Comparison of ENCODE assay signal across 35 cellular contexts in the genomic region with DNA sequence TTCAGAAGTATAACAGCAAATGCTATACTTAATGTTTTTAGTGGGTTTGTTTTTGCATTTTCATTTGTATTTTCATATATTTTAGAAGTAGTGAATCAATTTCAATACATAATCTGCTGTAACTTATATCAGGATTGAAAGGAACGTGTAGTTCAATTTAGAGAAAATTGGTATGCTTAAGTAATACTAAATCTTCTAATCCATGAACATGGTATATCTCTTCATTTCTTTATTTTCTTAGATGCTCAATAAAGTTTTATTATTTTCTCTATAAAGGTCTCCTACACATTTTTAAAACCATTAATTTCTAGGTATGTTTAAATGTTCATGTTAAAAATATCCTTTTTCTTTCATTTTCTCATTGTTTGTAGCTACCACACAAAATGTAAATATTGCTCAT.
"Had no signal": no experiment of that assay in that cellular context is flagged by ENCODE, and none has a peak within 500 bp of the region (broad histone marks: within the 10 kb centered on the region; RNA-seq: fewer than 3 reads in every experiment).

No MANE protein-coding gene starts in this region.

- H3K4me3 ChIP-seq: PC-9, SJCRH30, SK-N-MC had no signal

- H3K27ac ChIP-seq: KMS-11, PC-9, RWPE1, SJCRH30, SK-N-MC had no signal

- H3K36me3 ChIP-seq: SJCRH30 had no signal

- DNase-seq: Karpas-422, MM.1S, MV-4-11, NCI-H1048, NCI-H1092 treated with DMSO at 0.1 percent for 48 hours, NCI-H1105 treated with DMSO at 0.1 percent for 48 hours, NCI-H1417, NCI-H1436, NCI-H146, NCI-H1694, NCI-H187, NCI-H1930, NCI-H2029 treated with DMSO at 0.1 percent for 48 hours, NCI-H2081 treated with DMSO at 0.1 percent for 48 hours, NCI-H2107, NCI-H2171, NCI-H226, NCI-H446 treated with DMSO at 0.1 percent for 48 hours, NCI-H510A, NCI-H524, NCI-H526, NCI-H69, NCI-H748 treated with DMSO at 0.1 percent for 48 hours, NCI-H82, PC-9, SHP77, SIG-M5, SJCRH30 had no signal

- ATAC-seq: Panc1, Right ventricle myocardium inferior, SK-N-SH treated with all-trans-retinoic acid at 6 μM for 48 hours had no signal

- H2AFZ ChIP-seq: PC-9 had no signal

- H3K4me2 ChIP-seq: KMS-11, PC-9 had no signal

- FAIRE-seq: RCC 7860 had no signal

- H3K4me1 ChIP-seq: SJCRH30 had no signal

- H3K9ac ChIP-seq: KMS-11 had no signal

- H3K9me3 ChIP-seq: SJCRH30 had no signal

- H3K27me3 ChIP-seq: SJCRH30 had no signal
